Comparison of ENCODE assay signal across 28 cellular contexts in the genomic region with DNA sequence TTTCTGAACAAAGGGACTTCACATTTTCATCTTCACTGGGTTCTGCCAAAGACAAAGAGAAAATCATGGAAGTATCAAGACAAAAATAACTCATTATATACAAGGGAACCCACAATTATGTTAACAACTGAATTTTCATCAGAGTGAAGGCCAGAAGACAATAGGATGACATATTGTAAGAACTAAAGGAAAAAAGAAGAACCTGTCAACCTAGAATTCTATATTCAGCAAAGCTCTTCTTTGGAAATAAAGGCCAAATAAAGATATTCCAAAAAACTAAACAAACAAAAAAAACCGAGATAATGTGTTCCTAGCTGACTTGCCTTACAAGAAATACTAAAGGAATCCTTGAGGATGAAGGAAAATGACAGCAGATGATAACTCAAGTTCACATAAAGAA.
"Had no signal": no experiment of that assay in that cellular context is flagged by ENCODE, and none has a peak within 500 bp of the region (broad histone marks: within the 10 kb centered on the region; RNA-seq: fewer than 3 reads in every experiment).

No MANE protein-coding gene starts in this region.

- H3K27ac ChIP-seq: colonic mucosa, coronary artery, dorsolateral prefrontal cortex, epithelial cell of prostate, esophagus muscularis mucosa, esophagus squamous epithelium, foreskin keratinocyte, gastrocnemius medialis, gastroesophageal sphincter, heart left ventricle, heart right ventricle, hepatocyte had no signal

- H3K36me3 ChIP-seq: colonic mucosa, esophagus muscularis mucosa, esophagus squamous epithelium, gastrocnemius medialis, gastroesophageal sphincter, heart left ventricle, heart right ventricle had no signal

- H3K4me1 Mint-ChIP-seq: endodermal cell had no signal

- H3K4me3 Mint-ChIP-seq: dendritic cell treated with granulocyte-macrophage colony-stimulating factor and Interleukin-4, amounts not matched to agents 40 ng/mL and 50 ng/mL, for 4 days; effector memory CD8-positive, alpha-beta T cell; endodermal cell had no signal

- H3K4me3 ChIP-seq: colonic mucosa, coronary artery, dorsolateral prefrontal cortex, esophagus muscularis mucosa, esophagus squamous epithelium, gastrocnemius medialis, gastroesophageal sphincter, heart left ventricle, heart right ventricle, hepatocyte had no signal

- H3K27ac Mint-ChIP-seq: dendritic cell treated with granulocyte-macrophage colony-stimulating factor and Interleukin-4, amounts not matched to agents 40 ng/mL and 50 ng/mL, for 4 days; effector memory CD8-positive, alpha-beta T cell; endodermal cell had no signal

- H3K9me3 ChIP-seq: colonic mucosa had no signal

- H3K79me2 ChIP-seq: hepatocyte had no signal

- FAIRE-seq: endometrium, endothelial cell of umbilical vein, frontal cortex had no signal

- H2AFZ ChIP-seq: hepatocyte had no signal

- ATAC-seq: effector memory CD8-positive, alpha-beta T cell; gastrocnemius medialis; gastroesophageal sphincter; heart left ventricle; heart right ventricle had no signal

- H3K27me3 ChIP-seq: colonic mucosa, dorsolateral prefrontal cortex, esophagus muscularis mucosa, esophagus squamous epithelium, foreskin keratinocyte, gastrocnemius medialis, gastroesophageal sphincter, heart left ventricle, heart right ventricle, hepatocyte had no signal

- H3K4me1 ChIP-seq: colonic mucosa, esophagus muscularis mucosa, gastroesophageal sphincter, heart right ventricle had no signal

- H3K27me3 Mint-ChIP-seq: dendritic cell treated with granulocyte-macrophage colony-stimulating factor and Interleukin-4, amounts not matched to agents 40 ng/mL and 50 ng/mL, for 4 days; effector memory CD8-positive, alpha-beta T cell had no signal

- DNase-seq: colonic mucosa; cortex of kidney; dermis blood vessel endothelial cell; dorsolateral prefrontal cortex; effector CD4-positive, alpha-beta T cell; effector CD8-positive, alpha-beta T cell; effector memory CD4-positive, alpha-beta T cell; effector memory CD8-positive, alpha-beta T cell; endodermal cell; erythroblast; esophagus squamous epithelium; foreskin fibroblast; foreskin melanocyte; gastrocnemius medialis; glutamatergic neuron; head of caudate nucleus; heart left ventricle; heart right ventricle had no signal

- H3K4me2 ChIP-seq: hepatocyte had no signal
